ENCODE assay signal across 8 cellular contexts in the genomic region with DNA sequence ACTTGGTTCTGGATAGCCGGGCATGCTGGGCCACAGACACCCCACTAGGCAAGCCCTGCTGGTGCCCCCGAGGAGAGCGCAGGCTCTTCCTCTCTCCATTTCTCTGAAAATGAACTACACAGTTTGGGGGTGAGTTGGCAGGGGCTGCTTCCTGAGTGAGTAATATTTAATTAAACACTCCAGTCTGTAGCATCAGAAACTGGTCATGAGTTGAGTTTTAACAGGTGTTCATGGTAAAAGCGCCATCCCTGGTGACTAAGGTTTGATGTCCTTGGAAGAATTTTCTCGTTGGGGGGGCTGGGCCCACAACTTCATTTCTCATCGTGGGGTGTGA. TPM values are rescaled to one million over a fixed set of nuclear protein-coding genes. Genes with fewer than 3 reads are reported as not detected.
A peak's percentile ranks its signal among the peaks of the same experiment; 100 is the strongest.
DNase-seq lines count a peak whose midpoint lies in the region; ATAC-seq and TF ChIP-seq lines count a peak whose summit lies in the region.

No MANE protein-coding gene starts in this region.

- WGBS in esophagus squamous epithelium, 2 donors, result 0% methylated on average over 3 to 4 of the region's 6 CpGs

- H3K9me3 ChIP-seq in Panc1 (ENCODE audit: control insufficient read depth, insufficient read depth, low read depth, low read length), result no peaks in the 10 kb centered on the region
- H3K9me3 ChIP-seq in esophagus squamous epithelium, result no peaks in the 10 kb centered on the region

- no TSS peak for BruUV-seq in Panc1 (replicated peaks; lab: Mats Ljungman, UMichigan)

- ATAC-seq in Panc1 (peak; percentile 2; the same call in 1 of the 2 replicates), HG03025 (IDR thresholded peaks at IDR 0.05; ENCODE audit: low FRiP score, unreplicated experiment) (no peak), HG03139 (IDR thresholded peaks at IDR 0.05; ENCODE audit: unreplicated experiment) (no peak)

- TF ChIP-seq CTCF in Panc1 (IDR thresholded peaks at IDR 0.05), result no peak
- TF ChIP-seq CTCF in esophagus squamous epithelium (IDR thresholded peaks at IDR 0.05), result peak in 1 of 6 experiments; percentile 28

- peak in 1 of 4 donors; percentile 16 for TF ChIP-seq POLR2A in esophagus squamous epithelium (IDR thresholded peaks at IDR 0.05)

- H3K27ac ChIP-seq in Panc1 (ENCODE audit: low read length) (peak overlapping the region; percentile 80), esophagus squamous epithelium (peak overlapping the region; percentile 94 to 100 (median 96)), skin epidermis (peak overlapping the region in 18 of 21 experiments; percentile 42 to 97 (median 91))

- CTCF ChIA-PET in Panc1 (lab: Charles Lee), result no interaction called here

- in situ Hi-C loops in Panc1 (cut with HindIII; ENCODE audit: low pct_unique_long_range_greater_than_20kb, low sequenced_read_pairs), result no loop called here

- H3K36me3 ChIP-seq in Panc1 (ENCODE audit: control insufficient read depth, insufficient read depth, low read length) (no peaks in the 10 kb centered on the region; the same call in 1 of the 2 replicates), esophagus squamous epithelium (no peaks in the 10 kb centered on the region)

- intact Hi-C loops in Panc1 (cut with micrococcal nuclease; ENCODE audit: unreplicated experiment), result no loop called here
- intact Hi-C loops in esophagus squamous epithelium (cut with DNase I), result loop anchor here (5.0 to 10.0 kb wide), 2 partner anchors 80 to 158 kb away; no protein-coding TSS in a partner anchor

- peaks cover 62% of the 10 kb centered on the region for H3K4me1 ChIP-seq in Panc1 (ENCODE audit: control insufficient read depth, insufficient read depth, low read length)
- H3K4me1 ChIP-seq in esophagus squamous epithelium, result peaks cover 35 to 86% (median 64%) of the 10 kb centered on the region in 3 donors

- H3K27me3 ChIP-seq in Panc1 (ENCODE audit: control insufficient read depth, insufficient read depth, low read length) (no peaks in the 10 kb centered on the region), esophagus squamous epithelium (no peaks in the 10 kb centered on the region)

- H3K4me3 ChIP-seq in Panc1 (ENCODE audit: low read depth in 2 of 2, low read length in 2 of 2), result peak overlapping the region; percentile 62 to 96
- peak overlapping the region; percentile 85 to 99 (median 90) for H3K4me3 ChIP-seq in esophagus squamous epithelium
- H3K4me3 ChIP-seq in skin epidermis, result peak overlapping the region; percentile 68 to 95 (median 88)

- POLR2A ChIA-PET in Panc1 (lab: Charles Lee), result no interaction called here

- DNase-seq in EL (peak; percentile 84), Panc1 (ENCODE audit: low read depth, low spot score) (no peak), esophagus squamous epithelium (lab: John Stamatoyannopoulos, UW) (no peak), medulla oblongata (ENCODE audit: extremely low spot score) (no peak), DMS153 (lab: John Stamatoyannopoulos, UW) (no peak)

RNA-seq across cellular contexts. Expression of a gene that starts 1.7 kb away (rescaled TPM):
- 73.7 TPM for total RNA-seq in Panc1 (2021; ENCODE audit: unreplicated experiment)
- 59.2 TPM for polyA plus RNA-seq in Panc1 (2012; ENCODE audit: insufficient read length)
- total RNA-seq in esophagus squamous epithelium, result 10 to 100 TPM; 15.2 to 35.5 (median 25.2) TPM

RNA-seq across cellular contexts. Expression of a gene that starts 59.8 kb away (rescaled TPM):
- total RNA-seq in Panc1 (2021; ENCODE audit: unreplicated experiment), result 23.5 TPM
- 17.7 TPM for polyA plus RNA-seq in Panc1 (2012; ENCODE audit: insufficient read length)
- 10 to 100 TPM; 10.6 to 35.5 (median 18.7) TPM for total RNA-seq in esophagus squamous epithelium
